Comparison of ENCODE assay signal across 9 cellular contexts in the genomic region with DNA sequence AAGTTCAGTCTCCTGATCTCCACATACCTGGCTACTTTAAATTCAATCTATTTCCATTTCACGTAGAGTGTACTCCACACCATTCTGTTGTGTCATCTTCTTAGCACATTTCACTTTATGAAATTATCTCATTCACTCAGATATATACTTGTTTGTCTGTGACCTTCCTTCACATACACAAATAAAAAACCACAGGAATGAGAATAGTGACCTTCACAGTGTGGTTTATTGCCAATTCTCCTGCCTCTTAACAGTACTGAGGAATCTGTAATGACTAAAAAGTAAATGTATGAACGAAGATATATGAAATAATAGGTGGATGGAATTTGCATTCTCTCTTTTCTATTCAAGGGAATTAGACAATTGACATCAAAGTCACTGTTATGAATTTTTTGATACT.
"Had no signal": no experiment of that assay in that cellular context is flagged by ENCODE, and none has a peak within 500 bp of the region (broad histone marks: within the 10 kb centered on the region; RNA-seq: fewer than 3 reads in every experiment).

No MANE protein-coding gene starts in this region.

- H3K27ac Mint-ChIP-seq: activated naive CD4-positive, alpha-beta T cell treated with anti-CD3 and anti-CD28 coated beads, Interleukin-2, amount 10 ng/mL, durations not matched to agents 7 days and 5 days; stimulated activated effector memory CD8-positive, alpha-beta T cell treated with anti-CD3 and anti-CD28 coated beads, Interleukin-12 subunit alpha, Interleukin-12 subunit beta, amount 100 ng/mL, for 72 hours had no signal

- H3K4me1 Mint-ChIP-seq: activated naive CD4-positive, alpha-beta T cell treated with anti-CD3 and anti-CD28 coated beads, Interleukin-2, amount 10 ng/mL, durations not matched to agents 7 days and 5 days; stimulated activated effector memory CD8-positive, alpha-beta T cell treated with anti-CD3 and anti-CD28 coated beads, Interleukin-12 subunit alpha, Interleukin-12 subunit beta, amount 100 ng/mL, for 72 hours had no signal

- H3K27me3 Mint-ChIP-seq: activated naive CD4-positive, alpha-beta T cell treated with anti-CD3 and anti-CD28 coated beads, Interleukin-2, amount 10 ng/mL, durations not matched to agents 7 days and 5 days had no signal

- H3K4me3 Mint-ChIP-seq: activated naive CD4-positive, alpha-beta T cell treated with anti-CD3 and anti-CD28 coated beads, Interleukin-2, amount 10 ng/mL, durations not matched to agents 7 days and 5 days; stimulated activated effector memory CD8-positive, alpha-beta T cell treated with anti-CD3 and anti-CD28 coated beads, Interleukin-12 subunit alpha, Interleukin-12 subunit beta, amount 100 ng/mL, for 72 hours had no signal

- DNase-seq: activated CD4-positive, CD25-positive, alpha-beta regulatory T cell; activated naive CD4-positive, alpha-beta T cell treated with anti-CD3 and anti-CD28 coated beads, Interleukin-2, amount 10 ng/mL, durations not matched to agents 7 days and 5 days; colonic mucosa; ovary; stimulated activated CD4-positive, alpha-beta T cell treated with anti-CD3 and anti-CD28 coated beads, Interleukin-12 subunit alpha, Interleukin-12 subunit beta, amount 100 ng/mL, for 4 hours; stimulated activated CD4-positive, alpha-beta T cell treated with anti-CD3 and anti-CD28 coated beads, Interleukin-2, amount 100 ng/mL, for 24 hours had no signal

- ATAC-seq: foreskin keratinocyte; sciatic nerve; stimulated activated effector memory CD8-positive, alpha-beta T cell treated with anti-CD3 and anti-CD28 coated beads, Interleukin-12 subunit alpha, Interleukin-12 subunit beta, amount 100 ng/mL, for 72 hours had no signal

- H3K36me3 Mint-ChIP-seq: activated naive CD4-positive, alpha-beta T cell treated with anti-CD3 and anti-CD28 coated beads, Interleukin-2, amount 10 ng/mL, durations not matched to agents 7 days and 5 days; stimulated activated effector memory CD8-positive, alpha-beta T cell treated with anti-CD3 and anti-CD28 coated beads, Interleukin-12 subunit alpha, Interleukin-12 subunit beta, amount 100 ng/mL, for 72 hours had no signal
